ENCODE assay signal across 19 cellular contexts in the genomic region with DNA sequence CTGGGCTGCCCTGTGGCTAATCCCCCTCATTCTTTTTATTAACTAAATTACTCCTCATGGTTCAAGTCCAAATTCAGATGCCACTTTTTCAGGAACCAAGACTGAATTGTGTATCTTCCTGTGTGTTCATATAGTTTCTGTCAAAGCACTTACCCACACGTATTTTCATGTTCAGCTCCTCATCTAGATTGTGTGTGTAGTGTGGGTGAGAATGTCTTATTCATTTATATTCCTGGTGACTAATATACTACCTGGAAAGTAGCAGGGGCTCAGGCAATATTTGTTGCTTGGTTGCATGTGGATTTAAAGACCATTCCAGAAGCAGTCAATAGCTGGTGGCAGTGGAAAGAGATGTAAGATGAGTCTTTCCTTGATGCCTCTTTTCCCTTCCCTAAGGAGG. TPM values are rescaled to one million over a fixed set of nuclear protein-coding genes. Genes with fewer than 3 reads are reported as not detected.
DNase-seq lines count a peak whose midpoint lies in the region; ATAC-seq and TF ChIP-seq lines count a peak whose summit lies in the region.
"Had no signal": no experiment of that assay in that cellular context is flagged by ENCODE, and none has a peak within 500 bp of the region (broad histone marks: within the 10 kb centered on the region; RNA-seq: fewer than 3 reads in every experiment).

No MANE protein-coding gene starts in this region.

- no peak overlapping the region for H3K4me3 ChIP-seq in GM23338
- H3K4me3 ChIP-seq: A549, BLaER1 had no signal

- CTCF ChIA-PET in activated naive CD4-positive, alpha-beta T cell treated with anti-CD3 and anti-CD28 coated beads, Interleukin-2, amount 10 ng/mL, durations not matched to agents 7 days and 5 days (lab: Charles Lee) = interaction anchor here (1.9 kb wide), 1 partner anchor 36 kb away, joined by 4 read pairs; no protein-coding TSS in a partner anchor

- no peaks in the 10 kb centered on the region for H3K27me3 Mint-ChIP-seq in activated naive CD4-positive, alpha-beta T cell treated with anti-CD3 and anti-CD28 coated beads, Interleukin-2, amount 10 ng/mL, durations not matched to agents 7 days and 5 days
- peaks cover 4% of the 10 kb centered on the region for H3K27me3 Mint-ChIP-seq in GM23338 (ENCODE audit: insufficient read depth, low read depth, poor library complexity)
- H3K27me3 Mint-ChIP-seq in central memory CD8-positive, alpha-beta T cell = no peaks in the 10 kb centered on the region
- no peaks in the 10 kb centered on the region for H3K27me3 Mint-ChIP-seq in stimulated activated memory B cell treated with anti-CD40 and anti-IgM and Interleukin-4, amounts not matched to agents 10 μg/mL and 1 μg/mL and 100 μg/mL, for 72 hours

- no peaks in the 10 kb centered on the region for H3K4me1 ChIP-seq in GM23338 (ENCODE audit: insufficient read depth)
- H3K4me1 ChIP-seq: A549, BLaER1 had no signal

- no peaks in the 10 kb centered on the region for H3F3A ChIP-seq in GM23338 (replicated peaks; ENCODE audit: low read depth)

- no peaks in the 10 kb centered on the region for H3K9me2 ChIP-seq in GM23338 (ENCODE audit: insufficient read depth)

- H3K27ac ChIP-seq in GM23338 (ENCODE audit: low read depth) = no peak overlapping the region
- H3K27ac ChIP-seq: A549, BLaER1 had no signal

- H3K9me3 Mint-ChIP-seq in activated naive CD4-positive, alpha-beta T cell treated with anti-CD3 and anti-CD28 coated beads, Interleukin-2, amount 50 U/mL, for 72 hours = no peaks in the 10 kb centered on the region
- no peaks in the 10 kb centered on the region for H3K9me3 Mint-ChIP-seq in activated naive CD4-positive, alpha-beta T cell treated with anti-CD3 and anti-CD28 coated beads, Interleukin-2, amount 10 ng/mL, durations not matched to agents 7 days and 5 days
- H3K9me3 Mint-ChIP-seq in GM23338 = no peaks in the 10 kb centered on the region
- H3K9me3 Mint-ChIP-seq in central memory CD8-positive, alpha-beta T cell = no peaks in the 10 kb centered on the region
- peaks cover 3% of the 10 kb centered on the region for H3K9me3 Mint-ChIP-seq in stimulated activated memory B cell treated with anti-CD40 and anti-IgM and Interleukin-4, amounts not matched to agents 10 μg/mL and 1 μg/mL and 100 μg/mL, for 72 hours

- peak; percentile 29 to 76 for ATAC-seq in activated naive CD4-positive, alpha-beta T cell treated with anti-CD3 and anti-CD28 coated beads, Interleukin-2, amount 50 U/mL, for 72 hours
- ATAC-seq in GM23338 = no peak
- ATAC-seq in central memory CD8-positive, alpha-beta T cell (replicated peaks; ENCODE audit: extremely low read depth, poor library complexity, severe bottlenecking) = no peak
- ATAC-seq in stimulated activated memory B cell treated with anti-CD40 and anti-IgM and Interleukin-4, amounts not matched to agents 10 μg/mL and 1 μg/mL and 100 μg/mL, for 72 hours = no peak
- ATAC-seq in HG02938 (IDR thresholded peaks at IDR 0.05; ENCODE audit: unreplicated experiment) = no peak
- ATAC-seq: A549, HepG2, PC-3 had no signal

- no peaks in the 10 kb centered on the region for H3K79me2 ChIP-seq in GM23338 (replicated peaks; ENCODE audit: insufficient read depth)

- H3K36me3 Mint-ChIP-seq in activated naive CD4-positive, alpha-beta T cell treated with anti-CD3 and anti-CD28 coated beads, Interleukin-2, amount 50 U/mL, for 72 hours = peaks cover 0 to 12% of the 10 kb centered on the region in 2 donors
- H3K36me3 Mint-ChIP-seq in activated naive CD4-positive, alpha-beta T cell treated with anti-CD3 and anti-CD28 coated beads, Interleukin-2, amount 10 ng/mL, durations not matched to agents 7 days and 5 days = peaks cover 12% of the 10 kb centered on the region
- H3K36me3 Mint-ChIP-seq in GM23338 (ENCODE audit: low read depth) = peaks cover 45% of the 10 kb centered on the region
- H3K36me3 Mint-ChIP-seq in central memory CD8-positive, alpha-beta T cell (ENCODE audit: insufficient read depth) = peaks cover 11% of the 10 kb centered on the region
- H3K36me3 Mint-ChIP-seq in stimulated activated memory B cell treated with anti-CD40 and anti-IgM and Interleukin-4, amounts not matched to agents 10 μg/mL and 1 μg/mL and 100 μg/mL, for 72 hours = peaks cover 56% of the 10 kb centered on the region

- H3K36me3 ChIP-seq in GM23338 (ENCODE audit: insufficient read depth) = no peaks in the 10 kb centered on the region; the same call in 1 of the 2 replicates

- no peaks in the 10 kb centered on the region for H4K20me1 ChIP-seq in GM23338 (replicated peaks; ENCODE audit: insufficient read depth)
- H4K20me1 ChIP-seq: BLaER1 had no signal

- H3K4me3 Mint-ChIP-seq in activated naive CD4-positive, alpha-beta T cell treated with anti-CD3 and anti-CD28 coated beads, Interleukin-2, amount 10 ng/mL, durations not matched to agents 7 days and 5 days = no peak overlapping the region
- H3K4me3 Mint-ChIP-seq in GM23338 = no peak overlapping the region
- no peak overlapping the region for H3K4me3 Mint-ChIP-seq in central memory CD8-positive, alpha-beta T cell
- H3K4me3 Mint-ChIP-seq in stimulated activated memory B cell treated with anti-CD40 and anti-IgM and Interleukin-4, amounts not matched to agents 10 μg/mL and 1 μg/mL and 100 μg/mL, for 72 hours = no peak overlapping the region

- H3K4me1 Mint-ChIP-seq in activated naive CD4-positive, alpha-beta T cell treated with anti-CD3 and anti-CD28 coated beads, Interleukin-2, amount 10 ng/mL, durations not matched to agents 7 days and 5 days = no peaks in the 10 kb centered on the region
- no peaks in the 10 kb centered on the region for H3K4me1 Mint-ChIP-seq in GM23338
- peaks cover 9% of the 10 kb centered on the region for H3K4me1 Mint-ChIP-seq in central memory CD8-positive, alpha-beta T cell
- peaks cover 18% of the 10 kb centered on the region for H3K4me1 Mint-ChIP-seq in stimulated activated memory B cell treated with anti-CD40 and anti-IgM and Interleukin-4, amounts not matched to agents 10 μg/mL and 1 μg/mL and 100 μg/mL, for 72 hours

- peak overlapping the region in 1 of 2 donors; percentile 51 for H3K27ac Mint-ChIP-seq in activated naive CD4-positive, alpha-beta T cell treated with anti-CD3 and anti-CD28 coated beads, Interleukin-2, amount 50 U/mL, for 72 hours
- H3K27ac Mint-ChIP-seq in activated naive CD4-positive, alpha-beta T cell treated with anti-CD3 and anti-CD28 coated beads, Interleukin-2, amount 10 ng/mL, durations not matched to agents 7 days and 5 days = no peak overlapping the region
- peak overlapping the region; percentile 28; the same call in 1 of the 2 replicates for H3K27ac Mint-ChIP-seq in GM23338
- H3K27ac Mint-ChIP-seq in central memory CD8-positive, alpha-beta T cell (ENCODE audit: low read depth) = peak overlapping the region; percentile 11
- peak overlapping the region; percentile 7 for H3K27ac Mint-ChIP-seq in stimulated activated memory B cell treated with anti-CD40 and anti-IgM and Interleukin-4, amounts not matched to agents 10 μg/mL and 1 μg/mL and 100 μg/mL, for 72 hours

- H3K27me3 ChIP-seq in GM23338 (ENCODE audit: insufficient read depth) = no peaks in the 10 kb centered on the region
- H3K27me3 ChIP-seq: BLaER1 had no signal

- H2AFZ ChIP-seq in GM23338 = no peak overlapping the region

- H3K4me2 ChIP-seq in GM23338 = no peak overlapping the region
- H3K4me2 ChIP-seq: A549, BLaER1 had no signal

- DNase-seq in activated naive CD4-positive, alpha-beta T cell treated with anti-CD3 and anti-CD28 coated beads, Interleukin-2, amount 50 U/mL, for 72 hours (ENCODE audit: low spot score in 2 of 2) = no peak
- no peak for DNase-seq in activated naive CD4-positive, alpha-beta T cell treated with anti-CD3 and anti-CD28 coated beads, Interleukin-2, amount 10 ng/mL, durations not matched to agents 7 days and 5 days
- DNase-seq in GM23338 (ENCODE audit: low spot score) (no peak), NCI-H2107 (lab: John Stamatoyannopoulos, UW) (no peak)
- DNase-seq in central memory CD8-positive, alpha-beta T cell (ENCODE audit: low spot score in 2 of 2) = no peak
- DNase-seq: KG1, MV-4-11, NCI-H1694 treated with DMSO at 0.1 percent for 48 hours, NCI-H226, NCI-H524, NCI-H82, PC-3, RPMI8226, SIG-M5 had no signal

- no peak for TF ChIP-seq CTCF in GM23338 (conservative IDR thresholded peaks at IDR 0.05; ENCODE audit: low read depth in 2 of 2)

TF ChIP-seq in GM23338, 12 proteins besides CTCF, POLR2A, EP300 and RAD21 (continues in another document):
- TF ChIP-seq ZNF331 (CRISPR knock-in tag; IDR thresholded peaks at IDR 0.05; ENCODE audit: low read depth) = no peak
- no peak for TF ChIP-seq JUNB (IDR thresholded peaks at IDR 0.05; ENCODE audit: unreplicated experiment)
- no peak for TF ChIP-seq CREB1 (CRISPR knock-in tag; IDR thresholded peaks at IDR 0.05; ENCODE audit: low read depth)
- no peak for TF ChIP-seq NANOG (IDR thresholded peaks at IDR 0.05; ENCODE audit: borderline replicate concordance)
- no peak for TF ChIP-seq REST (IDR thresholded peaks at IDR 0.05; ENCODE audit: unreplicated experiment)

RNA-seq across cellular contexts. Expression of gene SRP19, which starts 48.5 kb away (rescaled TPM):
- total RNA-seq in activated naive CD4-positive, alpha-beta T cell treated with anti-CD3 and anti-CD28 coated beads, Interleukin-2, amount 50 U/mL, for 72 hours = 10 to 100 TPM; 40.7 to 74.6 TPM
- 104 and 144 TPM in 2 replicates for total RNA-seq in GM23338 (2014; rRNA removed; shearing (Covaris generic))
- polyA plus RNA-seq in GM23338 (2016; fragmentation: Nextera tagmentation; extraction: Ambion mirVana) = 368 and 406 TPM in 2 replicates

Comparison
In these comparisons a context has a peak if more than half of its experiments do, and no peak if none do; other contexts are left out.
1. ATAC-seq: peak in activated naive CD4-positive, alpha-beta T cell treated with anti-CD3 and anti-CD28 coated beads, Interleukin-2, amount 50 U/mL, for 72 hours (2 of 2); none in GM23338 (single experiment), central memory CD8-positive, alpha-beta T cell (single experiment), stimulated activated memory B cell treated with anti-CD40 and anti-IgM and Interleukin-4, amounts not matched to agents 10 μg/mL and 1 μg/mL and 100 μg/mL, for 72 hours (single experiment) and HG02938 (single experiment).